1 cellular context compared by ENCODE assay signal in the genomic region with DNA sequence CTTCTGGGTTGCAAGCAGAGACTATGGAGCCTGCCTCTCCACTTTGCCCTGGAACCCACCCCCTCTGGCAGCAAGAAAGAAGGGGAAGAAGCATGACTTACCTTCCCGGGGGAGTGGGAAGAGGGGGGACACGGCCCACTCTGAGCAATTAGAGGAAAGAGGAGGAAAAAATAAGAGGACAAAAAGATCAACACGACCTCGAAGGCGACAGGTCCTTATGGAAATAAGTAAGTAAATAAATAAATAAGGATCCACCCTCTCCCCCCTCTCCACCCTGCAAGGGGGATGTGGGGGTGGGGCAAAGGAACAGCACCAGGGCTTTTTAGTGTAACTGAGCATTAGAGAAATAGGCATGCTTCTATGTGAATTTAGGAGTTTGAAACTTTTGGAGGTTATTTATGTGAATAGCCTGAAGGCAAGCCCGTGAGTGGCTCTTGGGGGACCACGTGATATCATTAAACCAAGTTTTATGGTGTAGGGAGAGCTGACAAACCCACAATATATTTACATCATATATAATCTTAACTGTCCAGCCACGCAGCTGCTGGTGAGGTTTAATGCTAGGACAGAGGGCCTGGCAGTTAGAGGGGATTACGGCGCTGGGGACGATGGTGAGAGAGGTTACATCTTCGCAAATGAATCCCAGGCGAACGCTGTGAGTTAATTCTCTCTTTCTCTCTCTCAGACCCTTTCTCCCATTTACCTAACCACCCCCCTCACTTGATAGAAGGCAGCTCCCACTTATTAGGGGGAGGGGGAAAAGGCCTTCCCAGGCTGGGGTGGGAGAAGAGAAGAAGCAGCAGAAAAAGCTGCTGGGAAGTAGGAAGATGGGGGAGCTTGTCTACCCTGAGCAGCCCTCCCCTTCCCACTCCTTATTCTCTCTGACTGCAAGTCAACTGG.
TF ChIP-seq lines count a peak whose summit lies in the region.

No MANE protein-coding gene starts in this region.

TF ChIP-seq in HEK293, 187 proteins besides CTCF, POLR2A, EP300 and RAD21 (continued from another document and continues in another):
- TF ChIP-seq, protein P1, sequence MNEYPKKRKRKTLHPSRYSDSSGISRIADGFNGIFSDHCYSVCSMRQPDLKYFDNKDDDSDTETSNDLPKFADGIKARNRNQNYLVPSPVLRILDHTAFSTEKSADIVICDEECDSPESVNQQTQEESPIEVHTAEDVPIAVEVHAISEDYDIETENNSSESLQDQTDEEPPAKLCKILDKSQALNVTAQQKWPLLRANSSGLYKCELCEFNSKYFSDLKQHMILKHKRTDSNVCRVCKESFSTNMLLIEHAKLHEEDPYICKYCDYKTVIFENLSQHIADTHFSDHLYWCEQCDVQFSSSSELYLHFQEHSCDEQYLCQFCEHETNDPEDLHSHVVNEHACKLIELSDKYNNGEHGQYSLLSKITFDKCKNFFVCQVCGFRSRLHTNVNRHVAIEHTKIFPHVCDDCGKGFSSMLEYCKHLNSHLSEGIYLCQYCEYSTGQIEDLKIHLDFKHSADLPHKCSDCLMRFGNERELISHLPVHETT (tag by site-specific recombination; IDR thresholded peaks at IDR 0.05): peak; percentile 19; the same call in 1 of the 2 replicates
- peak; percentile 85; the same call in 1 of the 2 replicates for TF ChIP-seq ZNF580 (tag by site-specific recombination; IDR thresholded peaks at IDR 0.05)
- 0 out of 2 replicates have a peak, but pooled peaks have one; percentile 55 for TF ChIP-seq SCRT1 (tag by site-specific recombination; IDR thresholded peaks at IDR 0.05; ENCODE audit: borderline replicate concordance)
- TF ChIP-seq ZXDB (tag by site-specific recombination; IDR thresholded peaks at IDR 0.05): peak; percentile 94
- TF ChIP-seq FEZF1 (tag by site-specific recombination; IDR thresholded peaks at IDR 0.05): peak; percentile 96
- TF ChIP-seq ZNF449 (tag by site-specific recombination; IDR thresholded peaks at IDR 0.05): 0 out of 2 replicates have a peak, but pooled peaks have one; percentile 32
- TF ChIP-seq ZBTB11 (tag by site-specific recombination; conservative IDR thresholded peaks at IDR 0.05; ENCODE audit: low read depth): peak; percentile 26; the same call in 1 of the 2 replicates
- TF ChIP-seq WT1 (tag by site-specific recombination; IDR thresholded peaks at IDR 0.05): peak; percentile 96
- TF ChIP-seq ZBTB44 (tag by site-specific recombination; IDR thresholded peaks at IDR 0.05): peak; percentile 71; the same call in 1 of the 2 replicates
- no peak for TF ChIP-seq ZNF560 (tag by site-specific recombination; IDR thresholded peaks at IDR 0.05; ENCODE audit: borderline replicate concordance)
- TF ChIP-seq ZNF623 (tag by site-specific recombination; IDR thresholded peaks at IDR 0.05): no peak
- TF ChIP-seq, protein P2, sequence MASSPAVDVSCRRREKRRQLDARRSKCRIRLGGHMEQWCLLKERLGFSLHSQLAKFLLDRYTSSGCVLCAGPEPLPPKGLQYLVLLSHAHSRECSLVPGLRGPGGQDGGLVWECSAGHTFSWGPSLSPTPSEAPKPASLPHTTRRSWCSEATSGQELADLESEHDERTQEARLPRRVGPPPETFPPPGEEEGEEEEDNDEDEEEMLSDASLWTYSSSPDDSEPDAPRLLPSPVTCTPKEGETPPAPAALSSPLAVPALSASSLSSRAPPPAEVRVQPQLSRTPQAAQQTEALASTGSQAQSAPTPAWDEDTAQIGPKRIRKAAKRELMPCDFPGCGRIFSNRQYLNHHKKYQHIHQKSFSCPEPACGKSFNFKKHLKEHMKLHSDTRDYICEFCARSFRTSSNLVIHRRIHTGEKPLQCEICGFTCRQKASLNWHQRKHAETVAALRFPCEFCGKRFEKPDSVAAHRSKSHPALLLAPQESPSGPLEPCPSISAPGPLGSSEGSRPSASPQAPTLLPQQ (tag by site-specific recombination; IDR thresholded peaks at IDR 0.05): no peak
- TF ChIP-seq ZSCAN5A (tag by site-specific recombination; IDR thresholded peaks at IDR 0.05): no peak
- TF ChIP-seq ZNF426 (tag by site-specific recombination; IDR thresholded peaks at IDR 0.05): no peak
- no peak for TF ChIP-seq BCL6B (tag by site-specific recombination; IDR thresholded peaks at IDR 0.05)
- peak; percentile 72; the same call in 1 of the 2 replicates for TF ChIP-seq ZNF10 (tag by site-specific recombination; IDR thresholded peaks at IDR 0.05)
- peak; percentile 64 for TF ChIP-seq BCL11B (tag by site-specific recombination; IDR thresholded peaks at IDR 0.05; ENCODE audit: low read depth)
- TF ChIP-seq ZNF398 (tag by site-specific recombination; IDR thresholded peaks at IDR 0.05): peak; percentile 76
- TF ChIP-seq ZNF626 (tag by site-specific recombination; IDR thresholded peaks at IDR 0.05): no peak
- peak; percentile 85 for TF ChIP-seq EGR2 (tag by site-specific recombination; IDR thresholded peaks at IDR 0.05; ENCODE audit: low read depth)
- no peak for TF ChIP-seq YY2 (tag by site-specific recombination; IDR thresholded peaks at IDR 0.05)
- peak; percentile 72 for TF ChIP-seq PRDM1 (tag by site-specific recombination; IDR thresholded peaks at IDR 0.05)
- TF ChIP-seq, protein P3, sequence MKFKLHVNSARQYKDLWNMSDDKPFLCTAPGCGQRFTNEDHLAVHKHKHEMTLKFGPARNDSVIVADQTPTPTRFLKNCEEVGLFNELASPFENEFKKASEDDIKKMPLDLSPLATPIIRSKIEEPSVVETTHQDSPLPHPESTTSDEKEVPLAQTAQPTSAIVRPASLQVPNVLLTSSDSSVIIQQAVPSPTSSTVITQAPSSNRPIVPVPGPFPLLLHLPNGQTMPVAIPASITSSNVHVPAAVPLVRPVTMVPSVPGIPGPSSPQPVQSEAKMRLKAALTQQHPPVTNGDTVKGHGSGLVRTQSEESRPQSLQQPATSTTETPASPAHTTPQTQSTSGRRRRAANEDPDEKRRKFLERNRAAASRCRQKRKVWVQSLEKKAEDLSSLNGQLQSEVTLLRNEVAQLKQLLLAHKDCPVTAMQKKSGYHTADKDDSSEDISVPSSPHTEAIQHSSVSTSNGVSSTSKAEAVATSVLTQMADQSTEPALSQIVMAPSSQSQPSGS (tag by site-specific recombination; IDR thresholded peaks at IDR 0.05; ENCODE audit: low read depth): peak; percentile 91
- TF ChIP-seq ZBTB20 (tag by site-specific recombination; IDR thresholded peaks at IDR 0.05): no peak
- TF ChIP-seq ZBTB7A (tag by site-specific recombination; IDR thresholded peaks at IDR 0.05; ENCODE audit: low read depth): 0 out of 2 replicates have a peak, but pooled peaks have one; percentile 58
- TF ChIP-seq, protein P4, sequence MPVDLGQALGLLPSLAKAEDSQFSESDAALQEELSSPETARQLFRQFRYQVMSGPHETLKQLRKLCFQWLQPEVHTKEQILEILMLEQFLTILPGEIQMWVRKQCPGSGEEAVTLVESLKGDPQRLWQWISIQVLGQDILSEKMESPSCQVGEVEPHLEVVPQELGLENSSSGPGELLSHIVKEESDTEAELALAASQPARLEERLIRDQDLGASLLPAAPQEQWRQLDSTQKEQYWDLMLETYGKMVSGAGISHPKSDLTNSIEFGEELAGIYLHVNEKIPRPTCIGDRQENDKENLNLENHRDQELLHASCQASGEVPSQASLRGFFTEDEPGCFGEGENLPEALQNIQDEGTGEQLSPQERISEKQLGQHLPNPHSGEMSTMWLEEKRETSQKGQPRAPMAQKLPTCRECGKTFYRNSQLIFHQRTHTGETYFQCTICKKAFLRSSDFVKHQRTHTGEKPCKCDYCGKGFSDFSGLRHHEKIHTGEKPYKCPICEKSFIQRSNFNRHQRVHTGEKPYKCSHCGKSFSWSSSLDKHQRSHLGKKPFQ (tag by site-specific recombination; IDR thresholded peaks at IDR 0.05): peak; percentile 84
- peak; percentile 96 for TF ChIP-seq ZNF341 (tag by site-specific recombination; IDR thresholded peaks at IDR 0.05; ENCODE audit: low read depth)
- no peak for TF ChIP-seq ZNF175 (tag by site-specific recombination; IDR thresholded peaks at IDR 0.05)
- peak; percentile 97 for TF ChIP-seq ZNF843 (tag by site-specific recombination; IDR thresholded peaks at IDR 0.05)
- TF ChIP-seq IKZF3 (tag by site-specific recombination; IDR thresholded peaks at IDR 0.05): peak; percentile 66
- peak; percentile 56 for TF ChIP-seq GLIS2 (tag by site-specific recombination; IDR thresholded peaks at IDR 0.05)
